8 cellular contexts compared by ENCODE assay signal in genomic region chr7:25496394-25497103, GRCh38.
DNase-seq lines count a peak whose midpoint lies in the region; ATAC-seq and TF ChIP-seq lines count a peak whose summit lies in the region.

No MANE protein-coding gene starts in this region.

- no peaks in the 10 kb centered on the region for H4K20me1 ChIP-seq in mammary epithelial cell (ENCODE audit: insufficient read depth, low read length)

- DNase-seq in breast epithelium (ENCODE audit: low spot score in 2 of 2) (no peak), mammary epithelial cell (no peak), activated B cell treated with CpG ODN at 0.5 μM for 24 hours (no peak), psoas muscle (no peak), GM19240 (ENCODE audit: insufficient read length, low spot score) (no peak), NCI-H2196 treated with DMSO at 0.1 percent for 48 hours (lab: John Stamatoyannopoulos, UW; ENCODE audit: unreplicated experiment) (no peak), foreskin melanocyte (no peak)

- peaks cover 23% of the 10 kb centered on the region for H3K4me1 Mint-ChIP-seq in activated B cell treated with CpG ODN at 0.5 μM for 24 hours

- H3K4me3 ChIP-seq in breast epithelium (peak overlapping the region in 1 of 3 donors; percentile 34), mammary epithelial cell (replicated peaks in 1 of 3; ENCODE audit: insufficient read depth in 1 of 3, low read depth in 2 of 3, low read length in 3 of 3) (no peak overlapping the region), psoas muscle (peak overlapping the region; percentile 15)

- ATAC-seq in HG03139 (IDR thresholded peaks at IDR 0.05; ENCODE audit: unreplicated experiment) (peak; percentile 66), activated B cell treated with CpG ODN at 0.5 μM for 24 hours (ENCODE audit: low read depth) (peak; percentile 88), psoas muscle (no peak)

- peak overlapping the region; percentile 89 for H3K27ac Mint-ChIP-seq in activated B cell treated with CpG ODN at 0.5 μM for 24 hours

- H3K9ac ChIP-seq in mammary epithelial cell (ENCODE audit: insufficient read depth, low read length): no peak overlapping the region

- TF ChIP-seq POLR2A in breast epithelium (IDR thresholded peaks at IDR 0.05): no peak

- peak overlapping the region; percentile 86 for H3K4me3 Mint-ChIP-seq in activated B cell treated with CpG ODN at 0.5 μM for 24 hours

- in situ Hi-C loops in mammary epithelial cell (cut with MboI; ENCODE audit: low sequenced_read_pairs in 2 of 2): no loop called here

- BruUV-seq in mammary epithelial cell (replicated peaks; lab: Mats Ljungman, UMichigan): no TSS peak

- CTCF ChIA-PET in mammary epithelial cell (lab: Charles Lee; ENCODE audit: low non-redundant PET): no interaction called here
- CTCF ChIA-PET in activated B cell treated with CpG ODN at 0.5 μM for 24 hours (lab: Charles Lee): no interaction called here

- H3K36me3 ChIP-seq in breast epithelium: no peaks in the 10 kb centered on the region
- H3K36me3 ChIP-seq in mammary epithelial cell (ENCODE audit: insufficient read depth, low read length): no peaks in the 10 kb centered on the region
- H3K36me3 ChIP-seq in psoas muscle (ENCODE audit: insufficient read depth in 1 of 2, low read depth in 1 of 2): no peaks in the 10 kb centered on the region

- no peaks in the 10 kb centered on the region for H3K27me3 ChIP-seq in breast epithelium
- H3K27me3 ChIP-seq in mammary epithelial cell (ENCODE audit: insufficient read depth, low read length): peaks cover 3% of the 10 kb centered on the region
- no peaks in the 10 kb centered on the region for H3K27me3 ChIP-seq in psoas muscle (ENCODE audit: insufficient read depth in 3 of 3, low read length in 2 of 3)

- POLR2A ChIA-PET in activated B cell treated with CpG ODN at 0.5 μM for 24 hours (lab: Charles Lee): no interaction called here

- H3K9me3 Mint-ChIP-seq in activated B cell treated with CpG ODN at 0.5 μM for 24 hours: no peaks in the 10 kb centered on the region

- intact Hi-C loops in breast epithelium (cut with DNase I; ENCODE audit: low total_unique reads): no loop called here
- intact Hi-C loops in mammary epithelial cell (cut with micrococcal nuclease): no loop called here
- intact Hi-C loops in activated B cell treated with CpG ODN at 0.5 μM for 24 hours (cut with micrococcal nuclease): loop anchor here (10.0 kb wide), 1 partner anchor 128 kb away; no protein-coding TSS in a partner anchor
- intact Hi-C loops in psoas muscle (cut with DNase I): no loop called here

- H3K36me3 Mint-ChIP-seq in activated B cell treated with CpG ODN at 0.5 μM for 24 hours (ENCODE audit: low read depth): no peaks in the 10 kb centered on the region

- H3K79me2 ChIP-seq in mammary epithelial cell (ENCODE audit: insufficient read depth, low read length): no peaks in the 10 kb centered on the region

- no peak for TF ChIP-seq CTCF in breast epithelium (IDR thresholded peaks at IDR 0.05)
- no peak for TF ChIP-seq CTCF in mammary epithelial cell (conservative IDR thresholded peaks at IDR 0.05 in 1 of 2, IDR thresholded peaks at IDR 0.05 in 1 of 2; ENCODE audit: extremely low read depth in 1 of 2, insufficient read depth in 1 of 2, low read depth in 1 of 2, low read length in 2 of 2)
- no peak for TF ChIP-seq CTCF in activated B cell treated with CpG ODN at 0.5 μM for 24 hours (IDR thresholded peaks at IDR 0.05)
- TF ChIP-seq CTCF in psoas muscle (IDR thresholded peaks at IDR 0.05): no peak

- no peaks in the 10 kb centered on the region for H3K4me1 ChIP-seq in breast epithelium
- no peaks in the 10 kb centered on the region for H3K4me1 ChIP-seq in mammary epithelial cell (ENCODE audit: insufficient read depth, low read length)
- H3K4me1 ChIP-seq in psoas muscle: no peaks in the 10 kb centered on the region

- peaks cover 2% of the 10 kb centered on the region for H3K27me3 Mint-ChIP-seq in activated B cell treated with CpG ODN at 0.5 μM for 24 hours

- dilution Hi-C loops in mammary epithelial cell (cut with HindIII; ENCODE audit: low sequenced_read_pairs): no loop called here

- H2AFZ ChIP-seq in mammary epithelial cell (ENCODE audit: low read depth, low read length): no peak overlapping the region

- H3K9me3 ChIP-seq in breast epithelium (no peaks in the 10 kb centered on the region), mammary epithelial cell (replicated peaks; ENCODE audit: insufficient read depth, low read length) (no peaks in the 10 kb centered on the region), psoas muscle (peaks cover 2% of the 10 kb centered on the region)

- H3K27ac ChIP-seq in breast epithelium: peak overlapping the region; percentile 2 to 62
- no peak overlapping the region for H3K27ac ChIP-seq in mammary epithelial cell (ENCODE audit: insufficient read depth, low read depth, low read length)
- H3K27ac ChIP-seq in psoas muscle: no peak overlapping the region

- no peak overlapping the region for H3K4me2 ChIP-seq in mammary epithelial cell (ENCODE audit: insufficient read depth, low read depth, low read length)

- WGBS in mammary epithelial cell (ENCODE audit: low coverage, missing lambda C conversion rate): 78% methylated on average over 13 of the region's 13 CpGs
- 70 to 80% (median 73%) methylated on average over 13 of the region's 13 CpGs for whole genome bisulfite sequencing in psoas muscle, 3 donors

Comparison
In these comparisons a context has a peak if more than half of its experiments do, and no peak if none do; other contexts are left out.
1. H3K27ac ChIP-seq: peak in breast epithelium (2 of 2); none in mammary epithelial cell (single experiment) and psoas muscle (single experiment).
2. ATAC-seq: peak in HG03139 (single experiment) and activated B cell treated with CpG ODN at 0.5 μM for 24 hours (single experiment); none in psoas muscle (0 of 4).